6 cellular contexts compared by ENCODE assay signal in the genomic region with DNA sequence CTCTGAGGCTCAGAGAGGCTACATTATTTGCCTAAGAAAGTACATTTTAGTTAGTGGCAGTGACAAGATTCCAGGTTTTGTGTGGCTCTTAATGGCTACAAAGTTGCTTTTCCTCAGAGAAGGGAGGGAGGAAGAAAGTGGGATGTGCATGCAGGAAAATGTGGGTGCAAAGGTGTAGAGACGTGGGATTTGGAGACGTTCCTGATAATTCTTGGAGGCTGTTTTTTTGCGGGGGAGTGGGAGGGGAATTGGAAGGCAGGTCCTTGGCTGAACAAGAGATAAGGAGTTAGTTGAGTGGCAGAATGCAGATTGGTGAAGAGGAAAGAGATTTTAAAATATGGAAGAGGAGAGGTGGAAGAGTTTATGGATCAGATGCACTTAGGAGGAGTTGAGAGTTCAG.
"Had no signal": no experiment of that assay in that cellular context is flagged by ENCODE, and none has a peak within 500 bp of the region (broad histone marks: within the 10 kb centered on the region; RNA-seq: fewer than 3 reads in every experiment).

No MANE protein-coding gene starts in this region.

- ATAC-seq: HepG2, K562 had no signal

- H3K27ac Mint-ChIP-seq: IgD-negative memory B cell had no signal

- H3K27ac ChIP-seq: HL-60 had no signal

- DNase-seq: IMR-90, KBM-7 had no signal

- H3K9me3 Mint-ChIP-seq: IgD-negative memory B cell had no signal

- H3K4me3 ChIP-seq: K562 had no signal
